ENCODE assay signal across 21 cellular contexts in the genomic region with DNA sequence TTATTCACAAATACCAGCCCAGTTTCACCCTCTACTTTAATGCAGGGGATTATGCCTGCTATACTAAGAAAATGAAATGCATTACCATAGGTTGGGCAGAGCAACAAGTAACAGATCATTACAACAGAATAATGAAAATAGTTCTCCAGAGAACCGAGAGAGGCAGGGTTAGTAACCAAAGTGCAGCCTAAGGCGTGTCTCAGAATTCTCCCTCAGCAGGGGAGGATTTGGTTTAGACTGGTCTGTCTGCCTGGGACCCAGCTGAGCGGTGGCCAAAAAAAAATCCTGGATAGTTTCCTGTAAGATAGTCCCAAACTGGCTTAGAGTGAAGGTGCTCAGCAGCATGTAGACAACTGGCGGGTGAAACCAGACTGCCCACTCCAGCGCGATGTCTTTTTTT. TPM values are rescaled to one million over a fixed set of nuclear protein-coding genes. Genes with fewer than 3 reads are reported as not detected.
A peak's percentile ranks its signal among the peaks of the same experiment; 100 is the strongest.
DNase-seq lines count a peak whose midpoint lies in the region; ATAC-seq and TF ChIP-seq lines count a peak whose summit lies in the region.
"Had no signal": no experiment of that assay in that cellular context is flagged by ENCODE, and none has a peak within 500 bp of the region (broad histone marks: within the 10 kb centered on the region; RNA-seq: fewer than 3 reads in every experiment).

No MANE protein-coding gene starts in this region.

- DNase-seq in MCF 10A (ENCODE audit: unreplicated experiment) (peak; percentile 40), breast epithelium (ENCODE audit: low spot score in 2 of 2) (no peak), PC-9 (peak; percentile 20 to 41), fibroblast of the aortic adventitia (ENCODE audit: low read depth) (peak; percentile 58), renal cortical epithelial cell (ENCODE audit: low read depth) (peak; percentile 23), dorsolateral prefrontal cortex (no peak), NCI-H1436 treated with DMSO at 0.1 percent for 48 hours (lab: John Stamatoyannopoulos, UW) (no peak)
- DNase-seq in CD4-positive, alpha-beta T cell, result no peak
- DNase-seq: activated CD4-positive, alpha-beta T cell treated with anti-CD3 and anti-CD28 coated beads for 4 hours; activated CD8-positive, alpha-beta memory T cell treated with anti-CD3 and anti-CD28 coated beads, Interleukin-2, amount 10 ng/mL, durations not matched to agents 7 days and 5 days; caudate nucleus; effector CD4-positive, alpha-beta T cell; kidney; NCI-H1048; NCI-H2171; Peyer's patch; stimulated activated naive CD4-positive, alpha-beta T cell treated with Interleukin-2 at 50 U/mL for 16 hours; upper lobe of left lung had no signal

- H3K9me2 ChIP-seq in PC-9 (ENCODE audit: insufficient read depth), result no peaks in the 10 kb centered on the region; the same call in 1 of the 2 replicates

- peaks cover 5% of the 10 kb centered on the region for H3K4me1 Mint-ChIP-seq in MCF 10A (ENCODE audit: insufficient read depth, unreplicated experiment)
- no peaks in the 10 kb centered on the region for H3K4me1 Mint-ChIP-seq in CD4-positive, alpha-beta T cell (ENCODE audit: low read depth)
- H3K4me1 Mint-ChIP-seq: CD14-positive monocyte had no signal

- H3K4me1 ChIP-seq in breast epithelium (no peaks in the 10 kb centered on the region), PC-9 (replicated peaks; ENCODE audit: insufficient read depth) (peaks cover 27% of the 10 kb centered on the region)
- H3K4me1 ChIP-seq: Peyer's patch had no signal

- intact Hi-C loops in MCF 10A (cut with micrococcal nuclease), result no loop called here
- intact Hi-C loops in breast epithelium (cut with DNase I; ENCODE audit: low total_unique reads), result no loop called here
- intact Hi-C loops in PC-9 (cut with micrococcal nuclease; ENCODE audit: unreplicated experiment), result no loop called here
- intact Hi-C loops in CD4-positive, alpha-beta T cell (cut with DNase I, micrococcal nuclease), result no loop called here
- intact Hi-C loops in dorsolateral prefrontal cortex (cut with DNase I), result no loop called here

- H3K9me3 Mint-ChIP-seq in MCF 10A (ENCODE audit: unreplicated experiment), result no peaks in the 10 kb centered on the region
- H3K9me3 Mint-ChIP-seq in CD4-positive, alpha-beta T cell, result no peaks in the 10 kb centered on the region
- H3K9me3 Mint-ChIP-seq: activated T-helper 2 cell treated with anti-CD3 and anti-CD28 coated beads, Interferon-gamma antibody, Interleukin-2, Interleukin-4, amounts not matched to agents 10 μg/mL and 5 μg/mL and 100 μg/mL, durations not matched to agents 14 hours and 24 hours and 36 hours had no signal

- no peaks in the 10 kb centered on the region for H3K79me2 ChIP-seq in PC-9 (ENCODE audit: low read depth)

- H3K4me3 Mint-ChIP-seq in MCF 10A (ENCODE audit: unreplicated experiment), result no peak overlapping the region
- H3K4me3 Mint-ChIP-seq in CD4-positive, alpha-beta T cell, result no peak overlapping the region
- H3K4me3 Mint-ChIP-seq: activated CD8-positive, alpha-beta memory T cell treated with anti-CD3 and anti-CD28 coated beads, Interleukin-2, amount 10 ng/mL, durations not matched to agents 7 days and 5 days; CD14-positive monocyte had no signal

- H3K27ac ChIP-seq in breast epithelium (no peak overlapping the region), PC-9 (peak overlapping the region; percentile 53), dorsolateral prefrontal cortex (no peak overlapping the region)
- no peak overlapping the region for H3K27ac ChIP-seq in CD4-positive, alpha-beta T cell (ENCODE audit: low read depth, low read length)
- H3K27ac ChIP-seq: KMS-11, Peyer's patch, upper lobe of left lung had no signal

- CTCF ChIA-PET in MCF 10A (lab: Yijun Ruan, JAX), result interaction anchor here (0.5 to 1.9 kb wide), 3 partner anchors 25 to 210 kb away, joined by 3 to 7 read pairs (median 4); a partner anchor contains a TSS
- CTCF ChIA-PET in PC-9 (lab: Charles Lee), result no interaction called here
- CTCF ChIA-PET in CD4-positive, alpha-beta T cell (lab: Charles Lee), result interaction anchor here (1.0 kb wide), 1 partner anchor 22 kb away, joined by 3 read pairs; no protein-coding TSS in a partner anchor

- H3K27me3 ChIP-seq in breast epithelium, result no peaks in the 10 kb centered on the region
- no peaks in the 10 kb centered on the region for H3K27me3 ChIP-seq in PC-9 (ENCODE audit: insufficient read depth, low read depth)
- H3K27me3 ChIP-seq in CD4-positive, alpha-beta T cell (ENCODE audit: control insufficient read depth, insufficient read depth, low read length), result no peaks in the 10 kb centered on the region
- H3K27me3 ChIP-seq in dorsolateral prefrontal cortex, result no peaks in the 10 kb centered on the region
- H3K27me3 ChIP-seq: Peyer's patch, upper lobe of left lung had no signal

- no peak overlapping the region for H3K4me3 ChIP-seq in breast epithelium
- H3K4me3 ChIP-seq in PC-9, result no peak overlapping the region
- no peak overlapping the region for H3K4me3 ChIP-seq in fibroblast of the aortic adventitia (ENCODE audit: low read depth, low read length)
- H3K4me3 ChIP-seq in dorsolateral prefrontal cortex, result no peak overlapping the region
- H3K4me3 ChIP-seq: Peyer's patch, upper lobe of left lung had no signal

- POLR2A ChIA-PET in MCF 10A (lab: Yijun Ruan, JAX) (interaction anchor here (1.2 kb wide), 1 partner anchor 10 kb away, joined by 4 read pairs; no protein-coding TSS in a partner anchor), PC-9 (lab: Charles Lee; ENCODE audit: unreplicated experiment) (interaction anchor here (0.5 to 0.8 kb wide), 2 partner anchors 10 to 18 kb away, joined by 3 read pairs; no protein-coding TSS in a partner anchor)
- POLR2A ChIA-PET in CD4-positive, alpha-beta T cell (lab: Charles Lee), result interaction anchor here (0.8 kb wide), 1 partner anchor 45 kb away, joined by 8 read pairs; no protein-coding TSS in a partner anchor

- H2AFZ ChIP-seq in PC-9, result no peak overlapping the region

- ATAC-seq in CD4-positive, alpha-beta T cell (ENCODE audit: poor library complexity), result no peak
- ATAC-seq: activated CD8-positive, alpha-beta memory T cell treated with anti-CD3 and anti-CD28 coated beads, Interleukin-2, amount 10 ng/mL, durations not matched to agents 7 days and 5 days had no signal

- peak overlapping the region; percentile 53 for H3K4me2 ChIP-seq in PC-9
- H3K4me2 ChIP-seq: KMS-11 had no signal

- BruUV-seq in MCF 10A (replicated peaks; lab: Mats Ljungman, UMichigan) (no TSS peak), PC-9 (replicated peaks; lab: Mats Ljungman, UMichigan) (no TSS peak)

- peaks cover 13% of the 10 kb centered on the region for H3K36me3 Mint-ChIP-seq in MCF 10A (ENCODE audit: insufficient read depth, unreplicated experiment)
- H3K36me3 Mint-ChIP-seq in CD4-positive, alpha-beta T cell (ENCODE audit: low read depth), result peaks cover 16% of the 10 kb centered on the region

- TF ChIP-seq CTCF in MCF 10A (IDR thresholded peaks at IDR 0.05; ENCODE audit: unreplicated experiment), result no peak
- TF ChIP-seq CTCF in breast epithelium (IDR thresholded peaks at IDR 0.05), result no peak
- TF ChIP-seq CTCF in PC-9 (conservative IDR thresholded peaks at IDR 0.05), result no peak
- TF ChIP-seq CTCF in fibroblast of the aortic adventitia (IDR thresholded peaks at IDR 0.05; ENCODE audit: insufficient read depth, low read length), result peak; percentile 2
- no peak for TF ChIP-seq CTCF in CD4-positive, alpha-beta T cell (IDR thresholded peaks at IDR 0.05)
- no peak for TF ChIP-seq CTCF in dorsolateral prefrontal cortex (IDR thresholded peaks at IDR 0.05 in 54 of 56, conservative IDR thresholded peaks at IDR 0.05 in 2 of 56; ENCODE audit: low read depth in 1 of 56, partially characterized antibody in 56 of 56)

- H3F3A ChIP-seq in PC-9 (ENCODE audit: insufficient read depth, low read depth), result peaks cover 29% of the 10 kb centered on the region; the same call in 1 of the 2 replicates

- H3K9me3 ChIP-seq in breast epithelium, result no peaks in the 10 kb centered on the region
- no peaks in the 10 kb centered on the region for H3K9me3 ChIP-seq in PC-9 (ENCODE audit: insufficient read depth, low read depth)
- no peaks in the 10 kb centered on the region for H3K9me3 ChIP-seq in CD4-positive, alpha-beta T cell (ENCODE audit: control insufficient read depth, low read length)
- H3K9me3 ChIP-seq: Peyer's patch, upper lobe of left lung had no signal

- no peaks in the 10 kb centered on the region for H4K20me1 ChIP-seq in PC-9 (ENCODE audit: insufficient read depth)

- no peaks in the 10 kb centered on the region for H3K27me3 Mint-ChIP-seq in MCF 10A (ENCODE audit: insufficient read depth, unreplicated experiment)
- no peaks in the 10 kb centered on the region for H3K27me3 Mint-ChIP-seq in CD4-positive, alpha-beta T cell
- H3K27me3 Mint-ChIP-seq: activated CD8-positive, alpha-beta memory T cell treated with anti-CD3 and anti-CD28 coated beads, Interleukin-2, amount 10 ng/mL, durations not matched to agents 7 days and 5 days had no signal

- no peak overlapping the region for H3K27ac Mint-ChIP-seq in MCF 10A (ENCODE audit: low read depth, unreplicated experiment)
- no peak overlapping the region for H3K27ac Mint-ChIP-seq in CD4-positive, alpha-beta T cell
- H3K27ac Mint-ChIP-seq: activated CD8-positive, alpha-beta memory T cell treated with anti-CD3 and anti-CD28 coated beads, Interleukin-2, amount 10 ng/mL, durations not matched to agents 7 days and 5 days; activated T-helper 2 cell treated with anti-CD3 and anti-CD28 coated beads, Interferon-gamma antibody, Interleukin-2, Interleukin-4, amounts not matched to agents 10 μg/mL and 5 μg/mL and 100 μg/mL, durations not matched to agents 14 hours and 24 hours and 36 hours; CD14-positive monocyte had no signal

- TF ChIP-seq POLR2A in breast epithelium (IDR thresholded peaks at IDR 0.05), result no peak

- H3K36me3 ChIP-seq in breast epithelium, result no peaks in the 10 kb centered on the region
- H3K36me3 ChIP-seq in PC-9 (ENCODE audit: low read depth), result no peaks in the 10 kb centered on the region
- H3K36me3 ChIP-seq: upper lobe of left lung had no signal

RNA-seq across cellular contexts. Expression of a gene that starts 30.8 kb away (rescaled TPM):
- total RNA-seq in MCF 10A (2022) (32.9 and 61.5 TPM in 2 replicates), breast epithelium (10 to 100 TPM in 2 of 3 donors, 1 to 10 TPM in 1; 6.2 to 30.7 (median 10.2) TPM), PC-9 (2021) (39.3 and 59.5 TPM in 2 replicates), fibroblast of the aortic adventitia (ENCODE audit: low replicate concordance) (7.4 and 26.0 TPM in 2 replicates), renal cortical epithelial cell (30.9 and 48.8 TPM in 2 replicates), dorsolateral prefrontal cortex (10 to 100 TPM in 115 of 120 experiments, 1 to 10 TPM in 5; 6.5 to 45.5 (median 17.2) TPM)
- 100 to 1,000 TPM; 136 to 147 TPM for total RNA-seq in CD4-positive, alpha-beta T cell

Comparison
In these comparisons a context has a peak if more than half of its experiments do, and no peak if none do; other contexts are left out.
1. DNase-seq: peak in MCF 10A (single experiment), PC-9 (2 of 2), fibroblast of the aortic adventitia (single experiment) and renal cortical epithelial cell (single experiment); none in breast epithelium (0 of 2), CD4-positive, alpha-beta T cell (0 of 10), dorsolateral prefrontal cortex (0 of 10) and NCI-H1436 treated with DMSO at 0.1 percent for 48 hours (single experiment).